Comparison of ENCODE assay signal across 33 cellular contexts in the genomic region with DNA sequence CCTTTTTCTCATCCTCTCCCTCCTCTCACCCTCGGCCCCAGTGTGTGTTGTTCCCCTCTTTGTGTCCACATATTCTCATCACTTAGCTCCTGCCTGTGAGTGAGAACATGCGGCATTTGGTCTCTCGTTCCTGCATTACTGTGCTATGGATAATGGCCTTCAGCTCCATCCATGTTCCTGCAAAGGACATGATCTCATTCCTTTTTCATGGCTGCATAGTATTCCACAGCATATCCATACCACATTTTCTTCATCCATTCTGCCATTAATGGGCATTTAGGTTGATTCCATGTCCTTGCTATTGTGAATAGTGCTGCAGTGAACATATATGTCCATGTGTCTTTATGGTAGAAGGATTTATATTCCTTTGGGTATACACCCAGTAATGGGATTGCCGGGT.
"Had no signal": no experiment of that assay in that cellular context is flagged by ENCODE, and none has a peak within 500 bp of the region (broad histone marks: within the 10 kb centered on the region; RNA-seq: fewer than 3 reads in every experiment).

No MANE protein-coding gene starts in this region.

- H3K27ac ChIP-seq: adrenal gland, body of pancreas, esophagus muscularis mucosa, foreskin keratinocyte, gastrocnemius medialis, heart left ventricle, VCaP had no signal

- H3K4me1 ChIP-seq: adrenal gland, body of pancreas, esophagus muscularis mucosa, foreskin keratinocyte, gastrocnemius medialis had no signal

- H3K27me3 ChIP-seq: adrenal gland, body of pancreas, esophagus muscularis mucosa, gastrocnemius medialis, heart left ventricle had no signal

- FAIRE-seq: colon had no signal

- H3K4me3 ChIP-seq: adrenal gland, body of pancreas, esophagus muscularis mucosa, gastrocnemius medialis, heart left ventricle had no signal

- H3K9me3 ChIP-seq: adrenal gland, body of pancreas, esophagus muscularis mucosa, gastrocnemius medialis had no signal

- H3K27me3 Mint-ChIP-seq: activated B cell treated with CpG ODN at 0.5 μM for 24 hours; activated CD8-positive, alpha-beta T cell treated with anti-CD3 and anti-CD28 coated beads for 36 hours; activated naive CD4-positive, alpha-beta T cell treated with anti-CD3 and anti-CD28 coated beads, Interleukin-2, amount 50 U/mL, for 24 hours; activated naive CD8-positive, alpha-beta T cell treated with anti-CD3 and anti-CD28 coated beads for 36 hours had no signal

- ATAC-seq: activated CD4-positive, CD25-positive, alpha-beta regulatory T cell treated with anti-CD3 and anti-CD28 coated beads, Interleukin-2, amount 50 U/mL, for 24 hours; activated CD8-positive, alpha-beta T cell treated with anti-CD3 and anti-CD28 coated beads for 36 hours; activated naive CD8-positive, alpha-beta T cell treated with anti-CD3 and anti-CD28 coated beads, Interleukin-2, amount 50 U/mL, for 24 hours; activated T-cell treated with anti-CD3 and anti-CD28 coated beads, Interleukin-2, amount 50 U/mL, for 4 hours; body of pancreas; effector memory CD8-positive, alpha-beta T cell; foreskin keratinocyte; gastrocnemius medialis; heart left ventricle; T-helper 17 cell had no signal

- H3K36me3 Mint-ChIP-seq: activated naive CD4-positive, alpha-beta T cell treated with anti-CD3 and anti-CD28 coated beads, Interleukin-2, amount 50 U/mL, for 24 hours; activated naive CD8-positive, alpha-beta T cell treated with anti-CD3 and anti-CD28 coated beads for 36 hours had no signal

- DNase-seq: activated B cell treated with CpG ODN at 0.5 μM for 24 hours; activated CD4-positive, alpha-beta T cell treated with anti-CD3 and anti-CD28 coated beads for 48 hours; activated CD4-positive, alpha-beta T cell treated with anti-CD3 and anti-CD28 coated beads, Interleukin-2, amount 50 U/mL, for 1 hour; activated CD4-positive, alpha-beta T cell treated with anti-CD3 and anti-CD28 coated beads, Interleukin-2, amount 50 U/mL, for 48 hours; activated CD8-positive, alpha-beta memory T cell treated with anti-CD3 and anti-CD28 coated beads for 24 hours; activated CD8-positive, alpha-beta T cell treated with anti-CD3 and anti-CD28 coated beads for 36 hours; activated effector memory CD4-positive, alpha-beta T cell treated with anti-CD3 and anti-CD28 coated beads, Interleukin-2, amount 50 U/mL, for 16 hours; activated naive CD4-positive, alpha-beta T cell treated with anti-CD3 and anti-CD28 coated beads for 36 hours; activated naive CD8-positive, alpha-beta T cell treated with anti-CD3 and anti-CD28 coated beads for 36 hours; activated naive CD8-positive, alpha-beta T cell treated with anti-CD3 and anti-CD28 coated beads, Interleukin-2, amount 50 U/mL, for 24 hours; activated T-cell treated with anti-CD3 and anti-CD28 coated beads, Interleukin-2, amount 50 U/mL, for 4 hours; adrenal gland; amygdala; aorta; body of pancreas; caudate nucleus; cortex of kidney; dermis blood vessel endothelial cell; effector CD4-positive, alpha-beta T cell; effector memory CD8-positive, alpha-beta T cell; foreskin keratinocyte; gastrocnemius medialis; glutamatergic neuron; heart left ventricle; T-helper 17 cell; T1000 had no signal

- H3K36me3 ChIP-seq: adrenal gland, esophagus muscularis mucosa, gastrocnemius medialis, heart left ventricle had no signal

- H3K4me3 Mint-ChIP-seq: activated B cell treated with CpG ODN at 0.5 μM for 24 hours; activated CD8-positive, alpha-beta T cell treated with anti-CD3 and anti-CD28 coated beads for 36 hours; activated naive CD4-positive, alpha-beta T cell treated with anti-CD3 and anti-CD28 coated beads for 36 hours; activated naive CD4-positive, alpha-beta T cell treated with anti-CD3 and anti-CD28 coated beads, Interleukin-2, amount 50 U/mL, for 24 hours; activated naive CD8-positive, alpha-beta T cell treated with anti-CD3 and anti-CD28 coated beads for 36 hours; activated naive CD8-positive, alpha-beta T cell treated with anti-CD3 and anti-CD28 coated beads, Interleukin-2, amount 50 U/mL, for 24 hours; activated T-cell treated with anti-CD3 and anti-CD28 coated beads, Interleukin-2, amount 50 U/mL, for 4 hours; effector memory CD8-positive, alpha-beta T cell; T-helper 17 cell; T-helper 2 cell treated with Interferon-gamma antibody and Interleukin-4, amounts not matched to agents 5 μg/mL and 100 μg/mL, for 36 hours had no signal

- H3K4me1 Mint-ChIP-seq: activated B cell treated with CpG ODN at 0.5 μM for 24 hours; activated naive CD4-positive, alpha-beta T cell treated with anti-CD3 and anti-CD28 coated beads, Interleukin-2, amount 50 U/mL, for 24 hours; activated naive CD8-positive, alpha-beta T cell treated with anti-CD3 and anti-CD28 coated beads for 36 hours had no signal

- H3K9me3 Mint-ChIP-seq: activated naive CD4-positive, alpha-beta T cell treated with anti-CD3 and anti-CD28 coated beads for 36 hours; activated naive CD4-positive, alpha-beta T cell treated with anti-CD3 and anti-CD28 coated beads, Interleukin-2, amount 50 U/mL, for 24 hours; activated T-cell treated with anti-CD3 and anti-CD28 coated beads, Interleukin-2, amount 50 U/mL, for 4 hours had no signal

- H3K27ac Mint-ChIP-seq: activated B cell treated with CpG ODN at 0.5 μM for 24 hours; activated CD8-positive, alpha-beta T cell treated with anti-CD3 and anti-CD28 coated beads for 36 hours; activated naive CD4-positive, alpha-beta T cell treated with anti-CD3 and anti-CD28 coated beads for 36 hours; activated naive CD4-positive, alpha-beta T cell treated with anti-CD3 and anti-CD28 coated beads, Interleukin-2, amount 50 U/mL, for 24 hours; activated naive CD8-positive, alpha-beta T cell treated with anti-CD3 and anti-CD28 coated beads for 36 hours; activated naive CD8-positive, alpha-beta T cell treated with anti-CD3 and anti-CD28 coated beads, Interleukin-2, amount 50 U/mL, for 24 hours; activated T-helper 2 cell treated with anti-CD3 and anti-CD28 coated beads, Interferon-gamma antibody, Interleukin-2, Interleukin-4, amounts not matched to agents 10 μg/mL and 5 μg/mL and 100 μg/mL, durations not matched to agents 14 hours and 24 hours and 36 hours; effector memory CD8-positive, alpha-beta T cell; T-helper 17 cell; T-helper 2 cell treated with Interferon-gamma antibody and Interleukin-4, amounts not matched to agents 5 μg/mL and 100 μg/mL, for 36 hours had no signal
